In genomic region chr2:37653093-37653492, GRCh38 we compare ENCODE assay signal across 9 cellular contexts. TPM values are rescaled to one million over a fixed set of nuclear protein-coding genes. Genes with fewer than 3 reads are reported as not detected.
DNase-seq lines count a peak whose midpoint lies in the region; ATAC-seq and TF ChIP-seq lines count a peak whose summit lies in the region.
"Had no signal": no experiment of that assay in that cellular context is flagged by ENCODE, and none has a peak within 500 bp of the region (broad histone marks: within the 10 kb centered on the region; RNA-seq: fewer than 3 reads in every experiment).

No MANE protein-coding gene starts in this region.

- 39% methylated on average over 6 of the region's 6 CpGs for WGBS in esophagus muscularis mucosa
- 28 to 55% (median 28%) methylated on average over 6 of the region's 6 CpGs for WGBS in psoas muscle, 3 donors

- DNase-seq in G401 (ENCODE audit: low spot score) (peak; percentile 10), Peyer's patch (no peak), esophagus muscularis mucosa (ENCODE audit: extremely low spot score) (no peak), psoas muscle (no peak), A172 (ENCODE audit: low spot score) (no peak), COLO668 (lab: John Stamatoyannopoulos, UW; ENCODE audit: unreplicated experiment) (no peak), LoVo (ENCODE audit: low spot score) (no peak)
- DNase-seq: foreskin melanocyte had no signal

- no peak overlapping the region for H3K4me3 ChIP-seq in Peyer's patch
- H3K4me3 ChIP-seq in esophagus muscularis mucosa, result no peak overlapping the region
- peak overlapping the region; percentile 50 for H3K4me3 ChIP-seq in psoas muscle

- TF ChIP-seq CTCF in Peyer's patch (IDR thresholded peaks at IDR 0.05) (no peak), esophagus muscularis mucosa (IDR thresholded peaks at IDR 0.05) (no peak), psoas muscle (IDR thresholded peaks at IDR 0.05) (no peak)

- no peaks in the 10 kb centered on the region for H3K27me3 ChIP-seq in Peyer's patch
- no peaks in the 10 kb centered on the region for H3K27me3 ChIP-seq in esophagus muscularis mucosa
- H3K27me3 ChIP-seq in psoas muscle (ENCODE audit: insufficient read depth in 3 of 3, low read length in 2 of 3), result no peaks in the 10 kb centered on the region

- TF ChIP-seq POLR2A in Peyer's patch (IDR thresholded peaks at IDR 0.05) (no peak), esophagus muscularis mucosa (IDR thresholded peaks at IDR 0.05; ENCODE audit: low read depth) (no peak)

- in situ Hi-C loops in G401 (cut with HindIII; ENCODE audit: low sequenced_read_pairs), result no loop called here

- no peaks in the 10 kb centered on the region for H3K9me3 ChIP-seq in Peyer's patch
- H3K9me3 ChIP-seq in esophagus muscularis mucosa, result no peaks in the 10 kb centered on the region
- H3K9me3 ChIP-seq in psoas muscle, result no peaks in the 10 kb centered on the region

- no peaks in the 10 kb centered on the region for H3K36me3 ChIP-seq in Peyer's patch
- peaks cover 0 to 4% (median under 1%) of the 10 kb centered on the region in 4 donors for H3K36me3 ChIP-seq in esophagus muscularis mucosa
- peaks cover 0 to 11% of the 10 kb centered on the region in 2 donors for H3K36me3 ChIP-seq in psoas muscle (ENCODE audit: insufficient read depth in 1 of 2, low read depth in 1 of 2)

- no peak for ATAC-seq in psoas muscle
- no peak for ATAC-seq in HG02623 (IDR thresholded peaks at IDR 0.05; ENCODE audit: unreplicated experiment)

- H3K27ac ChIP-seq in Peyer's patch (peak overlapping the region in 3 of 4 donors; percentile 52 to 74 (median 64)), esophagus muscularis mucosa (replicated peaks in 1 of 4) (peak overlapping the region; percentile 67 to 98 (median 84)), psoas muscle (peak overlapping the region; percentile 90)

- H3K4me1 ChIP-seq in Peyer's patch, result peaks cover 0 to 36% (median 21%) of the 10 kb centered on the region in 4 donors
- peaks cover 98 to 100% (median 99%) of the 10 kb centered on the region in 4 donors for H3K4me1 ChIP-seq in esophagus muscularis mucosa
- H3K4me1 ChIP-seq in psoas muscle, result peaks cover 85% of the 10 kb centered on the region

- intact Hi-C loops in esophagus muscularis mucosa (cut with DNase I), result no loop called here
- intact Hi-C loops in psoas muscle (cut with DNase I), result loop anchor here (5.0 kb wide), 2 partner anchors 61 to 179 kb away; no protein-coding TSS in a partner anchor

- no peak for TF ChIP-seq EP300 in esophagus muscularis mucosa (IDR thresholded peaks at IDR 0.05)

RNA-seq across cellular contexts. Expression of gene CDC42EP3, which starts 18.3 kb away (rescaled TPM):
- 0.07 TPM in 1 of 2 replicates, not detected in the other for total RNA-seq in G401 (2014; rRNA removed; shearing (Covaris generic))
- total RNA-seq in Peyer's patch, result 1 to 10 TPM; 7.0 to 9.5 (median 7.6) TPM
- total RNA-seq in esophagus muscularis mucosa, result 100 to 1,000 TPM in 2 of 4 donors, 10 to 100 TPM in 2; 67.7 to 217 (median 112) TPM
- total RNA-seq in psoas muscle, result 100 to 1,000 TPM in 1 of 4 donors, 10 to 100 TPM in 3; 50.9 to 174 (median 68.6) TPM
- 10 to 100 TPM in 2 of 3 donors, 1 to 10 TPM in 1; 8.8 to 47.8 (median 32.5) TPM for polyA plus RNA-seq in psoas muscle
- total RNA-seq in A172 (2014; rRNA removed; shearing (Covaris generic)), result 66.8 and 71.5 TPM in 2 replicates
